In genomic region chr3:190585771-190586630, GRCh38 we compare ENCODE assay signal across 8 cellular contexts.
DNase-seq lines count a peak whose midpoint lies in the region; TF ChIP-seq lines count a peak whose summit lies in the region.

No MANE protein-coding gene starts in this region.

- peaks cover 23% of the 10 kb centered on the region for H3K4me1 Mint-ChIP-seq in activated naive CD4-positive, alpha-beta T cell treated with anti-CD3 and anti-CD28 coated beads, Interleukin-2, amount 10 ng/mL, durations not matched to agents 7 days and 5 days

- no peak overlapping the region for H3K4me3 Mint-ChIP-seq in activated naive CD4-positive, alpha-beta T cell treated with anti-CD3 and anti-CD28 coated beads, Interleukin-2, amount 10 ng/mL, durations not matched to agents 7 days and 5 days

- no peaks in the 10 kb centered on the region for H3K9me3 Mint-ChIP-seq in activated naive CD4-positive, alpha-beta T cell treated with anti-CD3 and anti-CD28 coated beads, Interleukin-2, amount 10 ng/mL, durations not matched to agents 7 days and 5 days

- in situ Hi-C loops in GM13976 (cut with MboI; ENCODE audit: low sequenced_read_pairs, unreplicated experiment), result no loop called here

- POLR2A ChIA-PET in AG04449 (lab: Yijun Ruan, JAX), result interaction anchor here (1.0 kb wide), 1 partner anchor 19 kb away, joined by 3 read pairs; no protein-coding TSS in a partner anchor

- H3K4me3 ChIP-seq in AG04449 (ENCODE audit: low read depth, low read length), result no peak overlapping the region

- CTCF ChIA-PET in AG04449 (lab: Yijun Ruan, JAX), result no interaction called here
- CTCF ChIA-PET in activated naive CD4-positive, alpha-beta T cell treated with anti-CD3 and anti-CD28 coated beads, Interleukin-2, amount 10 ng/mL, durations not matched to agents 7 days and 5 days (lab: Charles Lee), result interaction anchor here (0.7 to 1.4 kb wide), 6 partner anchors 13 to 113 kb away, joined by 3 to 5 read pairs (median 4); partner anchors contain the start of gene IL1RAP

- peak; percentile 66 for DNase-seq in AG04449 (ENCODE audit: low read depth, low spot score)
- DNase-seq in H4 (ENCODE audit: low spot score), result peak; percentile 92
- peak; percentile 87 for DNase-seq in NCI-H226
- DNase-seq in activated naive CD4-positive, alpha-beta T cell treated with anti-CD3 and anti-CD28 coated beads, Interleukin-2, amount 10 ng/mL, durations not matched to agents 7 days and 5 days, result peak; percentile 22
- peak; percentile 87 for DNase-seq in kidney tubule cell (ENCODE audit: low spot score)
- DNase-seq in stimulated activated CD8-positive, alpha-beta memory T cell treated with anti-CD3 and anti-CD28 coated beads, Interleukin-7, amount 100 ng/mL, for 4 hours (ENCODE audit: low read depth in 2 of 2), result peak; percentile 21 to 26
- DNase-seq in GM13976 (ENCODE audit: low spot score), result no peak
- no peak for DNase-seq in NCI-H2196 (lab: John Stamatoyannopoulos, UW; ENCODE audit: unreplicated experiment)

- H3K27ac Mint-ChIP-seq in activated naive CD4-positive, alpha-beta T cell treated with anti-CD3 and anti-CD28 coated beads, Interleukin-2, amount 10 ng/mL, durations not matched to agents 7 days and 5 days, result peak overlapping the region; percentile 72

- TF ChIP-seq CTCF in AG04449 (IDR thresholded peaks at IDR 0.05; ENCODE audit: insufficient read depth, low read length, missing control alignments) (no peak), GM13976 (IDR thresholded peaks at IDR 0.05; ENCODE audit: borderline replicate concordance, control extremely low read depth, extremely low read depth, insufficient read depth, missing control alignments) (no peak)

- peaks cover 6% of the 10 kb centered on the region for H3K36me3 Mint-ChIP-seq in activated naive CD4-positive, alpha-beta T cell treated with anti-CD3 and anti-CD28 coated beads, Interleukin-2, amount 10 ng/mL, durations not matched to agents 7 days and 5 days

- no peaks in the 10 kb centered on the region for H3K27me3 Mint-ChIP-seq in activated naive CD4-positive, alpha-beta T cell treated with anti-CD3 and anti-CD28 coated beads, Interleukin-2, amount 10 ng/mL, durations not matched to agents 7 days and 5 days

Comparison
In these comparisons a context has a peak if more than half of its experiments do, and no peak if none do; other contexts are left out.
1. DNase-seq: peak in AG04449 (single experiment), H4 (single experiment), NCI-H226 (single experiment), activated naive CD4-positive, alpha-beta T cell treated with anti-CD3 and anti-CD28 coated beads, Interleukin-2, amount 10 ng/mL, durations not matched to agents 7 days and 5 days (single experiment), kidney tubule cell (single experiment) and stimulated activated CD8-positive, alpha-beta memory T cell treated with anti-CD3 and anti-CD28 coated beads, Interleukin-7, amount 100 ng/mL, for 4 hours (2 of 2); none in GM13976 (single experiment) and NCI-H2196 (single experiment).